ENCODE assay signal across 16 cellular contexts in the genomic region with DNA sequence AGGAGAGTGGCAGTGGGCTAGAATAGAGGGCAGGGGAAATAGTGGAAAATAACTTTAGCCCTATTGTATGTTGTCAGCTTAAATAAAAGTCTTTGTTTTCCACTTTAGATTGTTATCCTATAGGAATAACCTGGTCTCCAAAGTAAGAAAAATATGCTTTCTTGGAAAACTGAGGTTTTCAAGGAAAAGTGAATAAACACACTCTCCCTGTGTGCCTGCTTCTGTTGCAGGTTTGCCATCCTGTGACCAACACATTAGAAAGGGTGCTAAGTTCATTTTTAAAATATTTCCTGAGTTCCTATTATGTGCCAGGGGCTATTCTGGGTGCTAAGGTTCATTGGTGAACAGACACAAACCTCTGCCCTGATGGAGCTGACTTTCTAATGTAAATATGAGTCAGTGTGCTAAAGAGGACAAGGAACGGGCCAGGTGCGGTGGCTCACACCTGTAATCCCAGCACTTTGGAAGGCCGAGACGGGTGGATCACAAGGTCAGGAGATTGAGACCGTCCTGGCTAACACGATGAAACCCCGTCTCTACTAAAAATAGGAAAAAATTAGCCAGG. TPM values are rescaled to one million over a fixed set of nuclear protein-coding genes. Genes with fewer than 3 reads are reported as not detected.
DNase-seq lines count a peak whose midpoint lies in the region; ATAC-seq lines count a peak whose summit lies in the region.
"Had no signal": no experiment of that assay in that cellular context is flagged by ENCODE, and none has a peak within 500 bp of the region (broad histone marks: within the 10 kb centered on the region; RNA-seq: fewer than 3 reads in every experiment).

No MANE protein-coding gene starts in this region.

- no peaks in the 10 kb centered on the region for H3K9me3 Mint-ChIP-seq in activated T-cell treated with anti-CD3 and anti-CD28 coated beads, Interleukin-2, amount 50 U/mL, for 24 hours
- no peaks in the 10 kb centered on the region for H3K9me3 Mint-ChIP-seq in activated T-cell treated with anti-CD3 and anti-CD28 coated beads, Interleukin-2, amount 50 U/mL, for 72 hours
- H3K9me3 Mint-ChIP-seq in memory B cell = no peaks in the 10 kb centered on the region
- H3K9me3 Mint-ChIP-seq in natural killer cell treated with Interleukin-12 subunit alpha and Interleukin-12 subunit beta and Interleukin-15 and Interleukin-18, amount 100 ng/mL, for 72 hours = no peaks in the 10 kb centered on the region
- H3K9me3 Mint-ChIP-seq: HFFc6 had no signal

- no peaks in the 10 kb centered on the region for H3K4me1 ChIP-seq in HAP-1

- H3K36me3 ChIP-seq in HAP-1 (replicated peaks) = no peaks in the 10 kb centered on the region

- H3K27ac Mint-ChIP-seq in activated T-cell treated with anti-CD3 and anti-CD28 coated beads, Interleukin-2, amount 50 U/mL, for 24 hours = peak overlapping the region; percentile 20
- no peak overlapping the region for H3K27ac Mint-ChIP-seq in activated T-cell treated with anti-CD3 and anti-CD28 coated beads, Interleukin-2, amount 50 U/mL, for 72 hours
- peak overlapping the region; percentile 19 for H3K27ac Mint-ChIP-seq in T-helper 17 cell
- H3K27ac Mint-ChIP-seq in memory B cell = peak overlapping the region; percentile 58
- H3K27ac Mint-ChIP-seq in natural killer cell treated with Interleukin-12 subunit alpha and Interleukin-12 subunit beta and Interleukin-15 and Interleukin-18, amount 100 ng/mL, for 72 hours = no peak overlapping the region
- H3K27ac Mint-ChIP-seq: HFFc6 had no signal

- H3K27me3 ChIP-seq in HAP-1 (ENCODE audit: low read depth) = no peaks in the 10 kb centered on the region

- no peaks in the 10 kb centered on the region for H3K27me3 Mint-ChIP-seq in activated T-cell treated with anti-CD3 and anti-CD28 coated beads, Interleukin-2, amount 50 U/mL, for 24 hours
- no peaks in the 10 kb centered on the region for H3K27me3 Mint-ChIP-seq in activated T-cell treated with anti-CD3 and anti-CD28 coated beads, Interleukin-2, amount 50 U/mL, for 72 hours (ENCODE audit: low read depth)
- no peaks in the 10 kb centered on the region for H3K27me3 Mint-ChIP-seq in T-helper 17 cell
- H3K27me3 Mint-ChIP-seq in memory B cell = no peaks in the 10 kb centered on the region
- no peaks in the 10 kb centered on the region for H3K27me3 Mint-ChIP-seq in natural killer cell treated with Interleukin-12 subunit alpha and Interleukin-12 subunit beta and Interleukin-15 and Interleukin-18, amount 100 ng/mL, for 72 hours

- no peak for DNase-seq in activated T-cell treated with anti-CD3 and anti-CD28 coated beads, Interleukin-2, amount 50 U/mL, for 24 hours
- DNase-seq in activated T-cell treated with anti-CD3 and anti-CD28 coated beads, Interleukin-2, amount 50 U/mL, for 72 hours = no peak
- DNase-seq in T-helper 17 cell (no peak), memory B cell (ENCODE audit: low spot score in 2 of 2) (no peak), iPS-NIHi7 (ENCODE audit: extremely low spot score) (no peak), HAP-1 (ENCODE audit: low spot score in 2 of 2) (no peak), CD1c-positive myeloid dendritic cell (ENCODE audit: extremely low spot score) (no peak)
- no peak for DNase-seq in natural killer cell treated with Interleukin-12 subunit alpha and Interleukin-12 subunit beta and Interleukin-15 and Interleukin-18, amount 100 ng/mL, for 72 hours (ENCODE audit: low spot score)
- DNase-seq: C1 segment of cervical spinal cord, GM23248, HFFc6, NCI-H1436 treated with DMSO at 0.1 percent for 48 hours, NCI-H2107, NCI-H226, NCI-H82, SHP77 treated with DMSO at 0.1 percent for 48 hours had no signal

- H3K4me3 ChIP-seq in HAP-1 = no peak overlapping the region
- H3K4me3 ChIP-seq: GM23248 had no signal

- H3K9me3 ChIP-seq in T-helper 17 cell (ENCODE audit: control insufficient read depth, low read length, poor library complexity, severe bottlenecking) (no peaks in the 10 kb centered on the region), HAP-1 (no peaks in the 10 kb centered on the region)

- H3K4me1 Mint-ChIP-seq in activated T-cell treated with anti-CD3 and anti-CD28 coated beads, Interleukin-2, amount 50 U/mL, for 24 hours (ENCODE audit: low read depth) = peaks cover 18% of the 10 kb centered on the region
- no peaks in the 10 kb centered on the region for H3K4me1 Mint-ChIP-seq in activated T-cell treated with anti-CD3 and anti-CD28 coated beads, Interleukin-2, amount 50 U/mL, for 72 hours (ENCODE audit: low read depth)
- H3K4me1 Mint-ChIP-seq in T-helper 17 cell (peaks cover 16% of the 10 kb centered on the region), memory B cell (peaks cover 7% of the 10 kb centered on the region)
- H3K4me1 Mint-ChIP-seq in natural killer cell treated with Interleukin-12 subunit alpha and Interleukin-12 subunit beta and Interleukin-15 and Interleukin-18, amount 100 ng/mL, for 72 hours (ENCODE audit: low read depth in 2 of 2) = peaks cover 9 to 20% of the 10 kb centered on the region in 2 donors

- peaks cover 13% of the 10 kb centered on the region for H3K36me3 Mint-ChIP-seq in activated T-cell treated with anti-CD3 and anti-CD28 coated beads, Interleukin-2, amount 50 U/mL, for 24 hours (ENCODE audit: low read depth)
- no peaks in the 10 kb centered on the region for H3K36me3 Mint-ChIP-seq in activated T-cell treated with anti-CD3 and anti-CD28 coated beads, Interleukin-2, amount 50 U/mL, for 72 hours (ENCODE audit: insufficient read depth in 2 of 2)
- H3K36me3 Mint-ChIP-seq in T-helper 17 cell (ENCODE audit: low read depth) (no peaks in the 10 kb centered on the region), memory B cell (peaks cover 7% of the 10 kb centered on the region)
- H3K36me3 Mint-ChIP-seq in natural killer cell treated with Interleukin-12 subunit alpha and Interleukin-12 subunit beta and Interleukin-15 and Interleukin-18, amount 100 ng/mL, for 72 hours = no peaks in the 10 kb centered on the region

- no peak for ATAC-seq in activated T-cell treated with anti-CD3 and anti-CD28 coated beads, Interleukin-2, amount 50 U/mL, for 72 hours (replicated peaks in 1 of 2)
- ATAC-seq in T-helper 17 cell (no peak), memory B cell (ENCODE audit: low read depth) (no peak)
- ATAC-seq in natural killer cell treated with Interleukin-12 subunit alpha and Interleukin-12 subunit beta and Interleukin-15 and Interleukin-18, amount 100 ng/mL, for 72 hours = no peak

- in situ Hi-C loops in HAP-1 (cut with MboI; ENCODE audit: low sequenced_read_pairs) = no loop called here

- no peak overlapping the region for H3K4me3 Mint-ChIP-seq in activated T-cell treated with anti-CD3 and anti-CD28 coated beads, Interleukin-2, amount 50 U/mL, for 24 hours
- H3K4me3 Mint-ChIP-seq in activated T-cell treated with anti-CD3 and anti-CD28 coated beads, Interleukin-2, amount 50 U/mL, for 72 hours = no peak overlapping the region
- H3K4me3 Mint-ChIP-seq in T-helper 17 cell = no peak overlapping the region
- H3K4me3 Mint-ChIP-seq in memory B cell = no peak overlapping the region
- no peak overlapping the region for H3K4me3 Mint-ChIP-seq in natural killer cell treated with Interleukin-12 subunit alpha and Interleukin-12 subunit beta and Interleukin-15 and Interleukin-18, amount 100 ng/mL, for 72 hours
- H3K4me3 Mint-ChIP-seq: HFFc6 had no signal

RNA-seq across cellular contexts. Expression of gene BICRAL, which starts 23.5 kb away (rescaled TPM):
- 10 to 100 TPM; 21.9 to 24.4 TPM for total RNA-seq in activated T-cell treated with anti-CD3 and anti-CD28 coated beads, Interleukin-2, amount 50 U/mL, for 72 hours
- 10 to 100 TPM; 31.9 to 34.1 TPM for total RNA-seq in T-helper 17 cell
- total RNA-seq in natural killer cell treated with Interleukin-12 subunit alpha and Interleukin-12 subunit beta and Interleukin-15 and Interleukin-18, amount 100 ng/mL, for 72 hours = 10 to 100 TPM; 13.5 to 13.9 TPM

RNA-seq across cellular contexts. Expression of gene TBCC, which starts 59.5 kb away (rescaled TPM):
- 10 to 100 TPM; 24.3 to 25.3 TPM for total RNA-seq in activated T-cell treated with anti-CD3 and anti-CD28 coated beads, Interleukin-2, amount 50 U/mL, for 72 hours
- total RNA-seq in T-helper 17 cell = 10 to 100 TPM; 71.5 to 73.2 TPM
- total RNA-seq in natural killer cell treated with Interleukin-12 subunit alpha and Interleukin-12 subunit beta and Interleukin-15 and Interleukin-18, amount 100 ng/mL, for 72 hours = 10 to 100 TPM; 28.8 to 32.6 TPM

Comparison
In these comparisons a context has a peak if more than half of its experiments do, and no peak if none do; other contexts are left out.
1. H3K27ac Mint-ChIP-seq: peak in activated T-cell treated with anti-CD3 and anti-CD28 coated beads, Interleukin-2, amount 50 U/mL, for 24 hours (single experiment), T-helper 17 cell (single experiment) and memory B cell (single experiment); none in activated T-cell treated with anti-CD3 and anti-CD28 coated beads, Interleukin-2, amount 50 U/mL, for 72 hours (single experiment) and natural killer cell treated with Interleukin-12 subunit alpha and Interleukin-12 subunit beta and Interleukin-15 and Interleukin-18, amount 100 ng/mL, for 72 hours (0 of 2).